In the genomic region with DNA sequence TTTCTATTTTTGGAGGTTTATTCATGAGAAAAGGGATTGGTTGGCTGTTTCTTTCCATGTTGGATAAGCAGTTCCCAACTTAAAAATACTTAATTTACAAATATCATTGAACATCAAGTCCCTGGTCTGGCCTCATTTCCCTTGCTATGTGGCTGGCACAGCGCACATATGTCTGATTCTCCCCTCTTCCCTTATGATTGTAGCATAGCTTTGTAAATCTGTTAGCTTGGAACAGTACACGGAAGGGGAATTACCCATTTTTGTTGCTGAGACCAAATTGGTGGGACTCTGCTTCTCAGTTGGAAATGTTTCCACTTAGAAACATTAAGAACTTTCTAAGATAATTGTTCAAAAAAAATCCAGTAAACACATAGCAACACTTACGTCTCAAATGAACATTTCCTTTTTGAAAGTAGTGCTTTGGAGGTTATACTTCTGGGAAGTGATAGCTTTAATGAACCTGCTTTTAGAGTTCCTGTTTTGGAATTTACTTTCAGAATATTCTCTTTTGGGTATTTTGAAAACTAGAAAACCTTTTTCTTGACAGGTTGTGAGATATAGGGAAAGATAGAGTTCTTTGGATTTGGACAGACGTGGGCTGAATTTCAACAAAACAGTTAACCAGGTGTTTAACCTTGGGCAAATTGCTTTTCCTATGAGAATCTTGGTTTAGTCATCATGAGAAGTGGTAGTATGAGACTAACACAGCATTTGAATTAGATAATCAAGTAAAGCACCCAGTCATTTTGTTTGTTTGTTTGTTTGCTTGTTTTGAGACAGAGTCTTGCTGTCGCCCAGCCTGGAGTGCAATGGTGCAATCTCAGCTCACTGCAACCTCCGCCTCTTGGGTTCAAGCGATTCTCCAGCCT, we compare ENCODE assay signal across 13 cellular contexts. TPM values are rescaled to one million over a fixed set of nuclear protein-coding genes. Genes with fewer than 3 reads are reported as not detected.
DNase-seq lines count a peak whose midpoint lies in the region; ATAC-seq and TF ChIP-seq lines count a peak whose summit lies in the region.
"Had no signal": no experiment of that assay in that cellular context is flagged by ENCODE, and none has a peak within 500 bp of the region (broad histone marks: within the 10 kb centered on the region; RNA-seq: fewer than 3 reads in every experiment).

No MANE protein-coding gene starts in this region.

- ATAC-seq in activated T-cell treated with anti-CD3 and anti-CD28 coated beads, Interleukin-2, amount 50 U/mL, for 4 hours, result no peak
- ATAC-seq in HG02885 (IDR thresholded peaks at IDR 0.05; ENCODE audit: poor library complexity, unreplicated experiment), result peak; percentile 50
- ATAC-seq: mucosa of descending colon had no signal

- H3K27me3 Mint-ChIP-seq in activated T-cell treated with anti-CD3 and anti-CD28 coated beads, Interleukin-2, amount 50 U/mL, for 24 hours, result no peaks in the 10 kb centered on the region
- no peaks in the 10 kb centered on the region for H3K27me3 Mint-ChIP-seq in activated T-cell treated with anti-CD3 and anti-CD28 coated beads, Interleukin-2, amount 50 U/mL, for 4 hours (ENCODE audit: low read depth)
- H3K27me3 Mint-ChIP-seq in endodermal cell (ENCODE audit: insufficient read depth), result no peaks in the 10 kb centered on the region

- no peak overlapping the region for H3K27ac ChIP-seq in coronary artery
- peak overlapping the region in 6 of 8 donors; percentile 30 to 69 (median 54) for H3K27ac ChIP-seq in spleen
- no peak overlapping the region for H3K27ac ChIP-seq in sigmoid colon
- H3K27ac ChIP-seq in endodermal cell (ENCODE audit: low read depth, low read length), result no peak overlapping the region
- H3K27ac ChIP-seq: HL-60 had no signal

- no peak for DNase-seq in activated T-cell treated with anti-CD3 and anti-CD28 coated beads, Interleukin-2, amount 50 U/mL, for 24 hours
- no peak for DNase-seq in activated T-cell treated with anti-CD3 and anti-CD28 coated beads, Interleukin-2, amount 50 U/mL, for 4 hours
- DNase-seq in coronary artery (ENCODE audit: low spot score) (no peak), spleen (no peak), sigmoid colon (no peak), endodermal cell (no peak), head of caudate nucleus (no peak)
- DNase-seq: EL, mucosa of descending colon, NCI-H446 treated with DMSO at 0.1 percent for 48 hours had no signal

- peaks cover 8 to 96% (median 69%) of the 10 kb centered on the region in 6 donors for H3K4me1 ChIP-seq in spleen
- peaks cover 0 to 5% (median 1%) of the 10 kb centered on the region in 4 donors for H3K4me1 ChIP-seq in sigmoid colon
- no peaks in the 10 kb centered on the region for H3K4me1 ChIP-seq in endodermal cell (ENCODE audit: control insufficient read depth, insufficient read depth, low read length)

- no peaks in the 10 kb centered on the region for H3K9me3 ChIP-seq in spleen
- no peaks in the 10 kb centered on the region for H3K9me3 ChIP-seq in sigmoid colon
- H3K9me3 ChIP-seq in endodermal cell (ENCODE audit: control insufficient read depth, low read length), result no peaks in the 10 kb centered on the region
- H3K9me3 ChIP-seq: mucosa of descending colon, right atrium auricular region had no signal

- H3K27ac Mint-ChIP-seq in activated T-cell treated with anti-CD3 and anti-CD28 coated beads, Interleukin-2, amount 50 U/mL, for 24 hours, result peak overlapping the region; percentile 81
- H3K27ac Mint-ChIP-seq in endodermal cell, result no peak overlapping the region

- H3K36me3 ChIP-seq in spleen (no peaks in the 10 kb centered on the region), sigmoid colon (no peaks in the 10 kb centered on the region), endodermal cell (ENCODE audit: control insufficient read depth, insufficient read depth, low read length) (no peaks in the 10 kb centered on the region)
- H3K36me3 ChIP-seq: right atrium auricular region had no signal

- H3K9ac ChIP-seq in endodermal cell (ENCODE audit: extremely low read depth, low read length, poor library complexity, severe bottlenecking), result no peak overlapping the region

- no peak for TF ChIP-seq CTCF in coronary artery (IDR thresholded peaks at IDR 0.05)
- no peak for TF ChIP-seq CTCF in spleen (IDR thresholded peaks at IDR 0.05 in 8 of 11, conservative IDR thresholded peaks at IDR 0.05 in 3 of 11)
- no peak for TF ChIP-seq CTCF in sigmoid colon (IDR thresholded peaks at IDR 0.05)
- no peak for TF ChIP-seq CTCF in endodermal cell (conservative IDR thresholded peaks at IDR 0.05)

- H3K27me3 ChIP-seq in spleen (replicated peaks in 1 of 7), result no peaks in the 10 kb centered on the region
- no peaks in the 10 kb centered on the region for H3K27me3 ChIP-seq in sigmoid colon
- H3K27me3 ChIP-seq in endodermal cell (ENCODE audit: control insufficient read depth, insufficient read depth, low read length, poor library complexity, severe bottlenecking), result no peaks in the 10 kb centered on the region
- H3K27me3 ChIP-seq: right atrium auricular region had no signal

- no peak for TF ChIP-seq EP300 in sigmoid colon (IDR thresholded peaks at IDR 0.05)

- no peaks in the 10 kb centered on the region for H3K9me3 Mint-ChIP-seq in activated T-cell treated with anti-CD3 and anti-CD28 coated beads, Interleukin-2, amount 50 U/mL, for 24 hours
- H3K9me3 Mint-ChIP-seq in activated T-cell treated with anti-CD3 and anti-CD28 coated beads, Interleukin-2, amount 50 U/mL, for 4 hours, result no peaks in the 10 kb centered on the region
- no peaks in the 10 kb centered on the region for H3K9me3 Mint-ChIP-seq in endodermal cell

- peaks cover 5% of the 10 kb centered on the region for H3K36me3 Mint-ChIP-seq in activated T-cell treated with anti-CD3 and anti-CD28 coated beads, Interleukin-2, amount 50 U/mL, for 24 hours (ENCODE audit: low read depth)
- peaks cover 4% of the 10 kb centered on the region for H3K36me3 Mint-ChIP-seq in activated T-cell treated with anti-CD3 and anti-CD28 coated beads, Interleukin-2, amount 50 U/mL, for 4 hours (ENCODE audit: insufficient read depth)
- H3K36me3 Mint-ChIP-seq in endodermal cell (ENCODE audit: low read depth), result no peaks in the 10 kb centered on the region

- TF ChIP-seq POLR2A in spleen (IDR thresholded peaks at IDR 0.05), result no peak
- no peak for TF ChIP-seq POLR2A in sigmoid colon (IDR thresholded peaks at IDR 0.05)

- peaks cover 77% of the 10 kb centered on the region for H3K4me1 Mint-ChIP-seq in activated T-cell treated with anti-CD3 and anti-CD28 coated beads, Interleukin-2, amount 50 U/mL, for 24 hours (ENCODE audit: low read depth)
- H3K4me1 Mint-ChIP-seq in activated T-cell treated with anti-CD3 and anti-CD28 coated beads, Interleukin-2, amount 50 U/mL, for 4 hours (ENCODE audit: low read depth), result peaks cover 75% of the 10 kb centered on the region
- peaks cover 42% of the 10 kb centered on the region for H3K4me1 Mint-ChIP-seq in endodermal cell

- 59 to 74% (median 67%) methylated on average over 7 of the region's 7 CpGs for WGBS in spleen, 5 donors
- 82 to 87% methylated on average over 7 of the region's 7 CpGs for WGBS in sigmoid colon, 2 donors
- 93 to 98% methylated on average over 6 to 7 of the region's 7 CpGs for WGBS in endodermal cell (ENCODE audit: insufficient coverage in 1 of 2, insufficient read length in 1 of 2), 2 experiments

- intact Hi-C loops in spleen (cut with DNase I; ENCODE audit: low total_unique reads) (no loop called here), sigmoid colon (cut with DNase I) (no loop called here), head of caudate nucleus (cut with DNase I) (no loop called here)

- H3K4me3 Mint-ChIP-seq in activated T-cell treated with anti-CD3 and anti-CD28 coated beads, Interleukin-2, amount 50 U/mL, for 24 hours, result no peak overlapping the region
- no peak overlapping the region for H3K4me3 Mint-ChIP-seq in activated T-cell treated with anti-CD3 and anti-CD28 coated beads, Interleukin-2, amount 50 U/mL, for 4 hours
- H3K4me3 Mint-ChIP-seq in endodermal cell, result no peak overlapping the region

- H3K4me3 ChIP-seq in coronary artery (peak overlapping the region; percentile 33), spleen (no peak overlapping the region), sigmoid colon (no peak overlapping the region), endodermal cell (ENCODE audit: low read length) (no peak overlapping the region)
- H3K4me3 ChIP-seq: mucosa of descending colon, right atrium auricular region had no signal

RNA-seq across cellular contexts. Expression of a gene that starts 47.3 kb away (rescaled TPM):
- 10 to 100 TPM; 26.9 to 30.7 (median 29.8) TPM for total RNA-seq in activated T-cell treated with anti-CD3 and anti-CD28 coated beads, Interleukin-2, amount 50 U/mL, for 4 hours
- total RNA-seq in spleen (10 to 100 TPM; 44.3 to 66.6 (median 53.7) TPM), sigmoid colon (10 to 100 TPM; 10.7 to 15.3 (median 14.7) TPM), endodermal cell (10 to 100 TPM; 23.2 to 24.5 TPM)
- polyA plus RNA-seq in spleen (10 to 100 TPM; 26.8 to 32.2 (median 30.7) TPM), sigmoid colon (10 to 100 TPM in 1 of 3 donors, 1 to 10 TPM in 2; 3.0 to 16.8 (median 5.5) TPM)
- polyA plus RNA-seq in endodermal cell (2013, experiment 1 of 2), result 20.2 TPM
- 19.0 TPM for polyA plus RNA-seq in endodermal cell (2013, experiment 2 of 2)

Comparison
In these comparisons a context has a peak if more than half of its experiments do, and no peak if none do; other contexts are left out.
1. H3K27ac ChIP-seq: peak in spleen (6 of 8); none in coronary artery (0 of 2), sigmoid colon (0 of 4) and endodermal cell (single experiment).